Comparison of ENCODE assay signal across 25 cellular contexts in the genomic region with DNA sequence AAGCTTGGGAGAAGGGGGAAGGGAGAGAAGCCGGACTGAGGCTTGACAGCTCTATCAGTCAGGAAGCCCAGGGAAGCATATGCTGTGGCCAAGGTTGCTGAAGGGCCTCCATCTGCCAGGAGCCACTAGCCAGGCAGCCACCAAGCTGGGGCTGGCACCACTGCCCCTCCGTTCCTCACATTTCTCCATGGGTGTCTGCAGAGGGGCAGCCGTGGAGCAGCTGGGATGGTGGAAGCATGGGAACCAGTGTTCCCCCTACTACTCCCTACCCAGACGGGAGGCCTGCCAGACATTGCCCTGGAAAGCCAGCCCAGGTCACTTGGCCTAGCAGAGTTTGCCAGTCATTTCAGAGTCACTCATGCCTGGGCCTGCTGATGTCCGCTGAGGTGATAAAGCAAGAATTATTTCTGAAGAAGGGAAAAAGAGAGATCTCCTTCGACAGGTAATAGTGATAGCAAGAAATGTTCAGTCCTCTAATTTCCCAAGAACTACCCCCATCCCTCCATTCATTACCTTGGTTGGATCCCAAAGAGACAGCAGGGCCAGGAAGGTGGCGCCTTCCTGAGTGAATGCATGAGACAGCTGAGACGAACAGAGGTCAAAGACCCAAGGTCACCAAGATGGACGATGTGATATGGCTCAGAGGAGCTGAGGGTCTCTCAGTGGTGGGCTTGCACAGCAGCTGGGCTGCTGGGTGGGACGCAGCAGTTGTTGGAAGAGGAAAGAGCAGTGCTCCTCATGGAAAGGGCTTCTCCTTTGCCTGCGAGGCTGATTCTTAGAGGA. TPM values are rescaled to one million over a fixed set of nuclear protein-coding genes. Genes with fewer than 3 reads are reported as not detected.
DNase-seq lines count a peak whose midpoint lies in the region; ATAC-seq lines count a peak whose summit lies in the region.
"Had no signal": no experiment of that assay in that cellular context is flagged by ENCODE, and none has a peak within 500 bp of the region (broad histone marks: within the 10 kb centered on the region; RNA-seq: fewer than 3 reads in every experiment).

No MANE protein-coding gene starts in this region.

- H3K27ac ChIP-seq in CD4-positive, alpha-beta memory T cell (ENCODE audit: low read depth, low read length), result no peak overlapping the region
- H3K27ac ChIP-seq: HL-60, SK-N-MC, skin epidermis, upper lobe of right lung, WERI-Rb-1 had no signal

- no peaks in the 10 kb centered on the region for H3K27me3 ChIP-seq in CD4-positive, alpha-beta memory T cell (ENCODE audit: insufficient read depth, low read length)
- H3K27me3 ChIP-seq: BE2C, upper lobe of right lung had no signal

- no peaks in the 10 kb centered on the region for H3K36me3 ChIP-seq in CD4-positive, alpha-beta memory T cell (ENCODE audit: insufficient read depth, low read length)
- H3K36me3 ChIP-seq: BE2C, upper lobe of right lung, WERI-Rb-1 had no signal

- H3K4me3 ChIP-seq in CD4-positive, alpha-beta memory T cell (ENCODE audit: low read length in 2 of 2), result no peak overlapping the region
- H3K4me3 ChIP-seq: SK-N-MC, skin epidermis, upper lobe of right lung had no signal

- H3K36me3 Mint-ChIP-seq in activated CD4-positive, alpha-beta T cell treated with anti-CD3 and anti-CD28 coated beads, Interleukin-2, amount 10 ng/mL, durations not matched to agents 7 days and 5 days (ENCODE audit: low read depth), result peaks cover 15% of the 10 kb centered on the region
- no peaks in the 10 kb centered on the region for H3K36me3 Mint-ChIP-seq in CD4-positive, alpha-beta memory T cell
- peaks cover 18% of the 10 kb centered on the region for H3K36me3 Mint-ChIP-seq in activated naive CD8-positive, alpha-beta T cell treated with anti-CD3 and anti-CD28 coated beads, Interleukin-2, amount 10 ng/mL, durations not matched to agents 7 days and 5 days
- H3K36me3 Mint-ChIP-seq: activated CD4-positive, alpha-beta memory T cell treated with anti-CD3 and anti-CD28 coated beads for 36 hours had no signal

- no peaks in the 10 kb centered on the region for H3K27me3 Mint-ChIP-seq in activated CD4-positive, alpha-beta T cell treated with anti-CD3 and anti-CD28 coated beads, Interleukin-2, amount 10 ng/mL, durations not matched to agents 7 days and 5 days
- no peaks in the 10 kb centered on the region for H3K27me3 Mint-ChIP-seq in CD4-positive, alpha-beta memory T cell
- H3K27me3 Mint-ChIP-seq in activated naive CD8-positive, alpha-beta T cell treated with anti-CD3 and anti-CD28 coated beads, Interleukin-2, amount 10 ng/mL, durations not matched to agents 7 days and 5 days, result no peaks in the 10 kb centered on the region
- H3K27me3 Mint-ChIP-seq: activated CD4-positive, alpha-beta memory T cell treated with anti-CD3 and anti-CD28 coated beads for 36 hours had no signal

- peak overlapping the region; percentile 93 for H3K27ac Mint-ChIP-seq in activated CD4-positive, alpha-beta T cell treated with anti-CD3 and anti-CD28 coated beads, Interleukin-2, amount 10 ng/mL, durations not matched to agents 7 days and 5 days
- peak overlapping the region in 5 of 7 donors; percentile 19 to 94 (median 73) for H3K27ac Mint-ChIP-seq in CD4-positive, alpha-beta memory T cell
- peak overlapping the region; percentile 85 for H3K27ac Mint-ChIP-seq in activated naive CD8-positive, alpha-beta T cell treated with anti-CD3 and anti-CD28 coated beads, Interleukin-2, amount 10 ng/mL, durations not matched to agents 7 days and 5 days

- no peaks in the 10 kb centered on the region for H3K9me3 Mint-ChIP-seq in activated CD4-positive, alpha-beta T cell treated with anti-CD3 and anti-CD28 coated beads, Interleukin-2, amount 10 ng/mL, durations not matched to agents 7 days and 5 days
- H3K9me3 Mint-ChIP-seq in CD4-positive, alpha-beta memory T cell, result no peaks in the 10 kb centered on the region
- no peaks in the 10 kb centered on the region for H3K9me3 Mint-ChIP-seq in activated naive CD8-positive, alpha-beta T cell treated with anti-CD3 and anti-CD28 coated beads, Interleukin-2, amount 10 ng/mL, durations not matched to agents 7 days and 5 days
- H3K9me3 Mint-ChIP-seq: activated CD4-positive, alpha-beta memory T cell treated with anti-CD3 and anti-CD28 coated beads for 36 hours had no signal

- POLR2A ChIA-PET in activated CD4-positive, alpha-beta T cell treated with anti-CD3 and anti-CD28 coated beads, Interleukin-2, amount 10 ng/mL, durations not matched to agents 7 days and 5 days (lab: Charles Lee), result no interaction called here
- POLR2A ChIA-PET in CD4-positive, alpha-beta memory T cell (lab: Charles Lee; ENCODE audit: partially characterized antibody), result interaction anchor here (1.6 to 2.6 kb wide), 2 partner anchors 22 to 37 kb away, joined by 6 to 9 read pairs; a partner anchor contains a TSS
- POLR2A ChIA-PET in activated naive CD8-positive, alpha-beta T cell treated with anti-CD3 and anti-CD28 coated beads, Interleukin-2, amount 10 ng/mL, durations not matched to agents 7 days and 5 days (lab: Charles Lee), result interaction anchor here (1.5 to 2.6 kb wide), 2 partner anchors 13 kb away, joined by 4 to 12 read pairs; no protein-coding TSS in a partner anchor

- H3K4me1 ChIP-seq in CD4-positive, alpha-beta memory T cell (ENCODE audit: insufficient read depth, low read length), result peaks cover 26% of the 10 kb centered on the region
- H3K4me1 ChIP-seq: BE2C, upper lobe of right lung had no signal

- intact Hi-C loops in CD4-positive, alpha-beta memory T cell (cut with micrococcal nuclease), result no loop called here

- no peak for DNase-seq in activated CD4-positive, alpha-beta T cell treated with anti-CD3 and anti-CD28 coated beads, Interleukin-2, amount 10 ng/mL, durations not matched to agents 7 days and 5 days
- no peak for DNase-seq in activated CD4-positive, alpha-beta T cell treated with anti-CD3 and anti-CD28 coated beads for 1 hour
- DNase-seq in CD4-positive, alpha-beta memory T cell, result no peak
- DNase-seq in activated naive CD8-positive, alpha-beta T cell treated with anti-CD3 and anti-CD28 coated beads, Interleukin-2, amount 10 ng/mL, durations not matched to agents 7 days and 5 days, result no peak
- DNase-seq in mesenteric fat pad (ENCODE audit: low spot score), result peak; percentile 77
- DNase-seq: activated CD4-positive, alpha-beta memory T cell treated with anti-CD3 and anti-CD28 coated beads for 36 hours; activated naive CD4-positive, alpha-beta T cell treated with Interleukin-2 at 50 U/mL for 16 hours; BE2C; Calu3; effector CD8-positive, alpha-beta T cell; left colon; mesenchymal stem cell; NCI-H1048; NCI-H187; NCI-H524 treated with DMSO at 0.1 percent for 48 hours; nucleus accumbens; upper lobe of right lung; WERI-Rb-1 had no signal

- no peak overlapping the region for H3K4me3 Mint-ChIP-seq in activated CD4-positive, alpha-beta T cell treated with anti-CD3 and anti-CD28 coated beads, Interleukin-2, amount 10 ng/mL, durations not matched to agents 7 days and 5 days
- no peak overlapping the region for H3K4me3 Mint-ChIP-seq in CD4-positive, alpha-beta memory T cell
- H3K4me3 Mint-ChIP-seq in activated naive CD8-positive, alpha-beta T cell treated with anti-CD3 and anti-CD28 coated beads, Interleukin-2, amount 10 ng/mL, durations not matched to agents 7 days and 5 days, result no peak overlapping the region

- H3K9me3 ChIP-seq in CD4-positive, alpha-beta memory T cell (ENCODE audit: control insufficient read depth in 1 of 2, low read length in 2 of 2), result no peaks in the 10 kb centered on the region
- H3K9me3 ChIP-seq: BE2C, upper lobe of right lung had no signal

- H3K4me1 Mint-ChIP-seq in activated CD4-positive, alpha-beta T cell treated with anti-CD3 and anti-CD28 coated beads, Interleukin-2, amount 10 ng/mL, durations not matched to agents 7 days and 5 days, result peaks cover 42% of the 10 kb centered on the region
- H3K4me1 Mint-ChIP-seq in CD4-positive, alpha-beta memory T cell, result peaks cover 24 to 50% (median 42%) of the 10 kb centered on the region in 4 donors
- peaks cover 25% of the 10 kb centered on the region for H3K4me1 Mint-ChIP-seq in activated naive CD8-positive, alpha-beta T cell treated with anti-CD3 and anti-CD28 coated beads, Interleukin-2, amount 10 ng/mL, durations not matched to agents 7 days and 5 days

- ATAC-seq in activated naive CD8-positive, alpha-beta T cell treated with anti-CD3 and anti-CD28 coated beads, Interleukin-2, amount 10 ng/mL, durations not matched to agents 7 days and 5 days (ENCODE audit: low read depth), result no peak
- no peak for ATAC-seq in GM18867 (IDR thresholded peaks at IDR 0.05; ENCODE audit: unreplicated experiment)
- ATAC-seq in HG03521 (IDR thresholded peaks at IDR 0.05; ENCODE audit: unreplicated experiment), result no peak
- no peak for ATAC-seq in HG02870 (IDR thresholded peaks at IDR 0.05; ENCODE audit: unreplicated experiment)
- ATAC-seq: HCT116, left colon, upper lobe of right lung had no signal

- CTCF ChIA-PET in activated CD4-positive, alpha-beta T cell treated with anti-CD3 and anti-CD28 coated beads, Interleukin-2, amount 10 ng/mL, durations not matched to agents 7 days and 5 days (lab: Charles Lee), result interaction anchor here (0.8 kb wide), 1 partner anchor 12 kb away, joined by 3 read pairs; no protein-coding TSS in a partner anchor
- CTCF ChIA-PET in CD4-positive, alpha-beta memory T cell (lab: Charles Lee; ENCODE audit: partially characterized antibody), result interaction anchor here (0.9 kb wide), 1 partner anchor 489 kb away, joined by 3 read pairs; no protein-coding TSS in a partner anchor

RNA-seq across cellular contexts. Expression of a gene that starts 21.9 kb away (rescaled TPM):
- total RNA-seq in activated CD4-positive, alpha-beta T cell treated with anti-CD3 and anti-CD28 coated beads, Interleukin-2, amount 10 ng/mL, durations not matched to agents 7 days and 5 days, result 1 to 10 TPM; 7.3 to 8.4 TPM
- total RNA-seq in CD4-positive, alpha-beta memory T cell, result 10 to 100 TPM; 14.3 to 15.9 TPM
- polyA plus RNA-seq in CD4-positive, alpha-beta memory T cell, result 1 to 10 TPM; 2.5 to 6.6 TPM
- total RNA-seq in activated naive CD8-positive, alpha-beta T cell treated with anti-CD3 and anti-CD28 coated beads, Interleukin-2, amount 10 ng/mL, durations not matched to agents 7 days and 5 days, result 1 to 10 TPM; 8.8 to 9.7 TPM
- 4.9 TPM for total RNA-seq in mesenteric fat pad

RNA-seq across cellular contexts. Expression of a gene that starts 41.0 kb away (rescaled TPM):
- total RNA-seq in activated CD4-positive, alpha-beta T cell treated with anti-CD3 and anti-CD28 coated beads, Interleukin-2, amount 10 ng/mL, durations not matched to agents 7 days and 5 days, result 1 to 10 TPM; 1.4 to 2.2 TPM
- under 1 TPM; 0.61 to 0.94 TPM for total RNA-seq in CD4-positive, alpha-beta memory T cell
- 1 to 10 TPM; 1.5 to 2.2 TPM for polyA plus RNA-seq in CD4-positive, alpha-beta memory T cell
- 1 to 10 TPM; 3.7 to 5.1 TPM for total RNA-seq in activated naive CD8-positive, alpha-beta T cell treated with anti-CD3 and anti-CD28 coated beads, Interleukin-2, amount 10 ng/mL, durations not matched to agents 7 days and 5 days
- total RNA-seq in mesenteric fat pad, result 7.2 TPM
